ENCODE assay signal across 25 cellular contexts in genomic region chr4:10816571-10816970, GRCh38.
"Had no signal": no experiment of that assay in that cellular context is flagged by ENCODE, and none has a peak within 500 bp of the region (broad histone marks: within the 10 kb centered on the region; RNA-seq: fewer than 3 reads in every experiment).

No MANE protein-coding gene starts in this region.

- H3K27ac Mint-ChIP-seq: memory B cell; naive thymus-derived CD8-positive, alpha-beta T cell; nephron; neural progenitor cell; stimulated activated effector memory CD8-positive, alpha-beta T cell treated with anti-CD3 and anti-CD28 coated beads, Interleukin-12 subunit alpha, Interleukin-12 subunit beta, amount 100 ng/mL, for 72 hours; stimulated activated naive CD8-positive, alpha-beta T cell treated with anti-CD3 and anti-CD28 coated beads, Interleukin-15, amount 100 ng/mL, for 72 hours; type B pancreatic cell had no signal

- H3K4me3 ChIP-seq: hepatocyte, left ventricle myocardium inferior, lung, neural progenitor cell, prostate gland, skin epidermis, tibial nerve, uterus had no signal

- H3K79me2 ChIP-seq: hepatocyte had no signal

- DNase-seq: islet precursor cell; left ventricle myocardium inferior; naive thymus-derived CD8-positive, alpha-beta T cell; occipital lobe; retina; right cardiac atrium; stimulated activated CD4-positive, alpha-beta T cell treated with anti-CD3 and anti-CD28 coated beads, Interleukin-12 subunit alpha, Interleukin-12 subunit beta, amount 100 ng/mL, for 4 hours; stimulated activated CD4-positive, alpha-beta T cell treated with anti-CD3 and anti-CD28 coated beads, Interleukin-15, amount 100 ng/mL, for 24 hours; stimulated activated CD4-positive, alpha-beta T cell treated with anti-CD3 and anti-CD28 coated beads, Interleukin-2, amount 100 ng/mL, for 24 hours; stimulated activated CD4-positive, alpha-beta T cell treated with anti-CD3 and anti-CD28 coated beads, Interleukin-4, amount 100 ng/mL, for 1 hour; stimulated activated naive CD4-positive, alpha-beta T cell treated with Interleukin-2 at 50 U/mL for 16 hours; stimulated activated naive CD8-positive, alpha-beta T cell treated with anti-CD3 and anti-CD28 coated beads, Interleukin-15, amount 100 ng/mL, for 72 hours; uterus had no signal

- H3K4me2 ChIP-seq: hepatocyte, neural progenitor cell had no signal

- H3K9ac ChIP-seq: neural progenitor cell had no signal

- H3K27me3 ChIP-seq: hepatocyte, neural progenitor cell, neutrophil, tibial nerve, uterus had no signal

- H3K36me3 ChIP-seq: left ventricle myocardium inferior, neural progenitor cell, neutrophil, prostate gland, tibial nerve, uterus had no signal

- H3K4me1 Mint-ChIP-seq: naive thymus-derived CD8-positive, alpha-beta T cell; neural progenitor cell; stimulated activated effector memory CD8-positive, alpha-beta T cell treated with anti-CD3 and anti-CD28 coated beads, Interleukin-12 subunit alpha, Interleukin-12 subunit beta, amount 100 ng/mL, for 72 hours; stimulated activated naive CD8-positive, alpha-beta T cell treated with anti-CD3 and anti-CD28 coated beads, Interleukin-15, amount 100 ng/mL, for 72 hours had no signal

- H3K36me3 Mint-ChIP-seq: memory B cell; naive thymus-derived CD8-positive, alpha-beta T cell; neural progenitor cell; stimulated activated effector memory CD8-positive, alpha-beta T cell treated with anti-CD3 and anti-CD28 coated beads, Interleukin-12 subunit alpha, Interleukin-12 subunit beta, amount 100 ng/mL, for 72 hours; type B pancreatic cell had no signal

- H3K9me3 ChIP-seq: left ventricle myocardium inferior, neutrophil, prostate gland, tibial nerve, uterus had no signal

- H3K9me3 Mint-ChIP-seq: stimulated activated naive CD8-positive, alpha-beta T cell treated with anti-CD3 and anti-CD28 coated beads, Interleukin-15, amount 100 ng/mL, for 72 hours had no signal

- H3K4me3 Mint-ChIP-seq: memory B cell; naive thymus-derived CD8-positive, alpha-beta T cell; nephron; neural progenitor cell; stimulated activated effector memory CD8-positive, alpha-beta T cell treated with anti-CD3 and anti-CD28 coated beads, Interleukin-12 subunit alpha, Interleukin-12 subunit beta, amount 100 ng/mL, for 72 hours; stimulated activated naive CD8-positive, alpha-beta T cell treated with anti-CD3 and anti-CD28 coated beads, Interleukin-15, amount 100 ng/mL, for 72 hours; type B pancreatic cell had no signal

- ATAC-seq: naive thymus-derived CD8-positive, alpha-beta T cell; sciatic nerve; stimulated activated effector memory CD8-positive, alpha-beta T cell treated with anti-CD3 and anti-CD28 coated beads, Interleukin-12 subunit alpha, Interleukin-12 subunit beta, amount 100 ng/mL, for 72 hours; stimulated activated naive CD8-positive, alpha-beta T cell treated with anti-CD3 and anti-CD28 coated beads, Interleukin-15, amount 100 ng/mL, for 72 hours had no signal

- H3K27me3 Mint-ChIP-seq: memory B cell; naive thymus-derived CD8-positive, alpha-beta T cell; stimulated activated naive CD8-positive, alpha-beta T cell treated with anti-CD3 and anti-CD28 coated beads, Interleukin-15, amount 100 ng/mL, for 72 hours; type B pancreatic cell had no signal

- H3K4me1 ChIP-seq: left ventricle myocardium inferior, neural progenitor cell, prostate gland, uterus had no signal

- H3K27ac ChIP-seq: hepatocyte, left ventricle myocardium inferior, neural progenitor cell, neutrophil, prostate gland, skin epidermis, tibial nerve, uterus had no signal

- H2AFZ ChIP-seq: hepatocyte, neural progenitor cell had no signal
